In genomic region chr18:48843162-48843561, GRCh38 we compare ENCODE assay signal across 1 cellular context.
TF ChIP-seq lines count a peak whose summit lies in the region.

No MANE protein-coding gene starts in this region.

TF ChIP-seq in H1, 55 proteins besides CTCF, POLR2A, EP300 and RAD21 (continued from another document):
- no peak for TF ChIP-seq SRF (IDR thresholded peaks at IDR 0.05; ENCODE audit: low read depth, low read length)
- no peak for TF ChIP-seq MAX (IDR thresholded peaks at IDR 0.05)
- TF ChIP-seq CBX5 (IDR thresholded peaks at IDR 0.05; ENCODE audit: low read depth, low read length) = no peak
- TF ChIP-seq CBX8 (IDR thresholded peaks at IDR 0.05; ENCODE audit: borderline replicate concordance, low read depth, low read length) = no peak
- TF ChIP-seq NRF1 (IDR thresholded peaks at IDR 0.05; ENCODE audit: low read depth, low read length) = no peak
- no peak for TF ChIP-seq CREB1 (IDR thresholded peaks at IDR 0.05)
- TF ChIP-seq POU5F1 (IDR thresholded peaks at IDR 0.05; ENCODE audit: low read depth, low read length) = no peak
- TF ChIP-seq HDAC2 (IDR thresholded peaks at IDR 0.05; ENCODE audit: borderline replicate concordance in 1 of 2, low read depth in 2 of 2, low read length in 2 of 2) = no peak
- no peak for TF ChIP-seq SIX5 (IDR thresholded peaks at IDR 0.05; ENCODE audit: low read depth, low read length)
- no peak for TF ChIP-seq SIN3A (conservative IDR thresholded peaks at IDR 0.05 in 1 of 2, IDR thresholded peaks at IDR 0.05 in 1 of 2; ENCODE audit: low read depth in 1 of 2, low read length in 2 of 2)
- TF ChIP-seq RFX5 (IDR thresholded peaks at IDR 0.05; ENCODE audit: borderline replicate concordance, low read depth, low read length) = no peak
